Comparison of ENCODE assay signal across 8 cellular contexts in the genomic region with DNA sequence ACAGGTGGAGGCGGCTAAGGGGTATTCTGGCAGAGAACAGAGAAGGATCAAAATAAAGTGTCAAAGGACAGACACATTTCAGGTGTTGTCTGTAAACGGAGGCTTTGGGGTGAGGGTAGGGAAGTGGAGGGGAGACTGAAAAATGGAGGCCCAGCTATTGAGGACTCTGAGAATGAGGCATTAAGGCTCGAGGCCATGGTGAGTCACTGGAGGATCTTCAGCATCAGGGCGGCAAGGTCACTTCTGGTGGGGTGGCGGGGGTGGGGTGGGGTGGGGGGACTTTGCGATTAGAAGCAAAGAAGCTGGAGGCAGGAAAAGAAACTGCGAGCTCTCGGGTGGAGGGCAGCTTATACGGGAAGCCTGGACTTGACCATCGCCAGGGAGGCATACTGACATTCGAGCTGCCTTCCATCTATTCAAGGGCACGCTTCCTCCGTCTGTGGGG. TPM values are rescaled to one million over a fixed set of nuclear protein-coding genes. Genes with fewer than 3 reads are reported as not detected.
DNase-seq lines count a peak whose midpoint lies in the region; ATAC-seq, FAIRE-seq and TF ChIP-seq lines count a peak whose summit lies in the region.

No MANE protein-coding gene starts in this region.

- FAIRE-seq in GM12892 (lab: Jason Lieb, UNC), result no peak

- TF ChIP-seq POLR2A in erythroblast (IDR thresholded peaks at IDR 0.05; ENCODE audit: low read length), result no peak
- TF ChIP-seq POLR2A in GM12892 (IDR thresholded peaks at IDR 0.05; ENCODE audit: low read depth, low read length), result no peak

- peaks cover 28% of the 10 kb centered on the region for H3K4me1 Mint-ChIP-seq in T-helper 2 cell treated with Interferon-gamma antibody and Interleukin-4, amounts not matched to agents 5 μg/mL and 100 μg/mL, for 36 hours (ENCODE audit: low read depth)
- peaks cover 8% of the 10 kb centered on the region for H3K4me1 Mint-ChIP-seq in neural crest cell

- no peak for ATAC-seq in GM19455 (IDR thresholded peaks at IDR 0.05; ENCODE audit: unreplicated experiment)

- peaks cover 3% of the 10 kb centered on the region for H3K27me3 Mint-ChIP-seq in T-helper 2 cell treated with Interferon-gamma antibody and Interleukin-4, amounts not matched to agents 5 μg/mL and 100 μg/mL, for 36 hours (ENCODE audit: low read depth)
- H3K27me3 Mint-ChIP-seq in neural crest cell (ENCODE audit: low read depth), result peaks cover 64% of the 10 kb centered on the region

- H3K4me3 Mint-ChIP-seq in T-helper 2 cell treated with Interferon-gamma antibody and Interleukin-4, amounts not matched to agents 5 μg/mL and 100 μg/mL, for 36 hours, result peak overlapping the region; percentile 81
- peak overlapping the region; percentile 86 for H3K4me3 Mint-ChIP-seq in neural crest cell

- H3K27ac Mint-ChIP-seq in T-helper 2 cell treated with Interferon-gamma antibody and Interleukin-4, amounts not matched to agents 5 μg/mL and 100 μg/mL, for 36 hours, result peak overlapping the region; percentile 79
- H3K27ac Mint-ChIP-seq in neural crest cell (ENCODE audit: unreplicated experiment), result no peak overlapping the region

- TF ChIP-seq CTCF in neural crest cell (conservative IDR thresholded peaks at IDR 0.05), result no peak

- DNase-seq in activated effector memory CD4-positive, alpha-beta T cell treated with anti-CD3 and anti-CD28 coated beads, Interleukin-2, amount 50 U/mL, for 16 hours, result peak; percentile 67
- DNase-seq in activated effector memory CD4-positive, alpha-beta T cell treated with Interleukin-2 at 50 U/mL for 16 hours, result no peak
- no peak for DNase-seq in T-helper 2 cell treated with Interferon-gamma antibody and Interleukin-4, amounts not matched to agents 5 μg/mL and 100 μg/mL, for 36 hours (ENCODE audit: low spot score)
- peak; percentile 56 to 74 for DNase-seq in erythroblast (lab: John Stamatoyannopoulos, UW)
- no peak for DNase-seq in neural crest cell (ENCODE audit: low read depth, low spot score)
- DNase-seq in GM12892 (ENCODE audit: insufficient read length), result no peak
- no peak for DNase-seq in NCI-H1417 (lab: John Stamatoyannopoulos, UW)

- H3K9me3 Mint-ChIP-seq in T-helper 2 cell treated with Interferon-gamma antibody and Interleukin-4, amounts not matched to agents 5 μg/mL and 100 μg/mL, for 36 hours, result no peaks in the 10 kb centered on the region
- H3K9me3 Mint-ChIP-seq in neural crest cell, result no peaks in the 10 kb centered on the region

- H3K36me3 Mint-ChIP-seq in T-helper 2 cell treated with Interferon-gamma antibody and Interleukin-4, amounts not matched to agents 5 μg/mL and 100 μg/mL, for 36 hours (ENCODE audit: low read depth), result peaks cover 2% of the 10 kb centered on the region
- H3K36me3 Mint-ChIP-seq in neural crest cell (ENCODE audit: low read depth), result no peaks in the 10 kb centered on the region

RNA-seq across cellular contexts. Expression of a gene that starts 58.4 kb away (rescaled TPM):
- total RNA-seq in neural crest cell, result 10.2 and 11.2 TPM in 2 replicates
- polyA plus RNA-seq in GM12892 (2012; ENCODE audit: missing spikeins), result 40.8 TPM

Comparison
In these comparisons a context has a peak if more than half of its experiments do, and no peak if none do; other contexts are left out.
1. DNase-seq: peak in activated effector memory CD4-positive, alpha-beta T cell treated with anti-CD3 and anti-CD28 coated beads, Interleukin-2, amount 50 U/mL, for 16 hours (single experiment) and erythroblast (2 of 2); none in activated effector memory CD4-positive, alpha-beta T cell treated with Interleukin-2 at 50 U/mL for 16 hours (single experiment), T-helper 2 cell treated with Interferon-gamma antibody and Interleukin-4, amounts not matched to agents 5 μg/mL and 100 μg/mL, for 36 hours (single experiment), neural crest cell (single experiment), GM12892 (single experiment) and NCI-H1417 (0 of 3).